8 cellular contexts compared by ENCODE assay signal in genomic region chr7:77199008-77199966, GRCh38.
DNase-seq lines count a peak whose midpoint lies in the region; ATAC-seq lines count a peak whose summit lies in the region.

Gene FGL2, minus strand, starts transcription at chr7:77199819. Its CDS starts 26 bp downstream, at chr7:77199793.

- DNase-seq in activated CD4-positive, alpha-beta T cell treated with anti-CD3 and anti-CD28 coated beads for 48 hours = peak; percentile 40
- peak in 2 of 3 experiments; percentile 9 to 15 for DNase-seq in effector memory CD8-positive, alpha-beta T cell
- DNase-seq in midbrain (lab: John Stamatoyannopoulos, UW) (peak; percentile 26), SKM-1 treated with dmso at 0.1 percent for 144 hours (lab: John Stamatoyannopoulos, UW; ENCODE audit: unreplicated experiment) (no peak), DMS153 treated with DMSO at 0.1 percent for 48 hours (lab: John Stamatoyannopoulos, UW; ENCODE audit: unreplicated experiment) (no peak)

- H3K36me3 ChIP-seq in ACC112 (ENCODE audit: insufficient read depth, low read length) (no peaks in the 10 kb centered on the region), subcutaneous abdominal adipose tissue (ENCODE audit: control insufficient read depth in 5 of 5, insufficient read depth in 5 of 5, low read length in 5 of 5) (no peaks in the 10 kb centered on the region)

- no peaks in the 10 kb centered on the region for H3K4me1 ChIP-seq in ACC112 (ENCODE audit: control insufficient read depth, insufficient read depth, low read length, unreplicated experiment)
- peaks cover 0 to 24% (median 11%) of the 10 kb centered on the region in 5 donors for H3K4me1 ChIP-seq in subcutaneous abdominal adipose tissue (ENCODE audit: control insufficient read depth in 5 of 5, insufficient read depth in 5 of 5, low read length in 5 of 5)

- H3K4me3 Mint-ChIP-seq in effector memory CD8-positive, alpha-beta T cell = peak within 1 kb of the TSS; percentile 84

- peak within 1 kb of the TSS; percentile 65 for H3K4me3 ChIP-seq in ACC112 (ENCODE audit: low read depth, low read length)
- peak within 1 kb of the TSS; percentile 74 to 91 (median 76) for H3K4me3 ChIP-seq in subcutaneous abdominal adipose tissue (ENCODE audit: low read depth in 1 of 5, low read length in 5 of 5)

- no peaks in the 10 kb centered on the region for H3K27me3 Mint-ChIP-seq in effector memory CD8-positive, alpha-beta T cell

- no peaks in the 10 kb centered on the region for H3K79me2 ChIP-seq in ACC112 (ENCODE audit: control insufficient read depth, insufficient read depth, low read length, unreplicated experiment)

- H2AFZ ChIP-seq in ACC112 (ENCODE audit: low read length, unreplicated experiment) = peak within 1 kb of the TSS; percentile 32

- H3K9me3 ChIP-seq in subcutaneous abdominal adipose tissue (ENCODE audit: control insufficient read depth in 5 of 5, low read length in 5 of 5) = no peaks in the 10 kb centered on the region

- no peaks in the 10 kb centered on the region for H3K9me3 Mint-ChIP-seq in effector memory CD8-positive, alpha-beta T cell

- no peak within 1 kb of the TSS for H3K27ac ChIP-seq in ACC112 (ENCODE audit: low read depth, low read length)
- H3K27ac ChIP-seq in subcutaneous abdominal adipose tissue (ENCODE audit: low read depth, low read length) = peak within 1 kb of the TSS; percentile 34

- no peaks in the 10 kb centered on the region for H3K27me3 ChIP-seq in ACC112 (ENCODE audit: insufficient read depth, low read length)
- no peaks in the 10 kb centered on the region for H3K27me3 ChIP-seq in subcutaneous abdominal adipose tissue (ENCODE audit: control insufficient read depth in 5 of 5, insufficient read depth in 4 of 5, low read length in 5 of 5)

- H3K4me1 Mint-ChIP-seq in effector memory CD8-positive, alpha-beta T cell (ENCODE audit: low read depth in 2 of 2) = peaks cover 22 to 25% of the 10 kb centered on the region in 2 donors

- peak within 1 kb of the TSS; percentile 90 to 92 for H3K27ac Mint-ChIP-seq in effector memory CD8-positive, alpha-beta T cell

- peak within 1 kb of the TSS; percentile 16 to 77 (median 46) for H3K9ac ChIP-seq in subcutaneous abdominal adipose tissue (ENCODE audit: low read length in 5 of 5)

- ATAC-seq in HG03460 (IDR thresholded peaks at IDR 0.05; ENCODE audit: unreplicated experiment) = peak; percentile 30
- peak; percentile 84 for ATAC-seq in effector memory CD8-positive, alpha-beta T cell (replicated peaks)

- peaks cover 6% of the 10 kb centered on the region for H3K36me3 Mint-ChIP-seq in effector memory CD8-positive, alpha-beta T cell (ENCODE audit: insufficient read depth)

Comparison
In these comparisons a context has a peak if more than half of its experiments do, and no peak if none do; other contexts are left out.
1. DNase-seq: peak in activated CD4-positive, alpha-beta T cell treated with anti-CD3 and anti-CD28 coated beads for 48 hours (single experiment), effector memory CD8-positive, alpha-beta T cell (2 of 3) and midbrain (single experiment); none in SKM-1 treated with dmso at 0.1 percent for 144 hours (single experiment) and DMS153 treated with DMSO at 0.1 percent for 48 hours (single experiment).